30 cellular contexts compared by ENCODE assay signal in genomic region chr19:5394907-5395505, GRCh38. TPM values are rescaled to one million over a fixed set of nuclear protein-coding genes. Genes with fewer than 3 reads are reported as not detected.
DNase-seq lines count a peak whose midpoint lies in the region; ATAC-seq and TF ChIP-seq lines count a peak whose summit lies in the region.
"Had no signal": no experiment of that assay in that cellular context is flagged by ENCODE, and none has a peak within 500 bp of the region (broad histone marks: within the 10 kb centered on the region; RNA-seq: fewer than 3 reads in every experiment).

No MANE protein-coding gene starts in this region.

- no peaks in the 10 kb centered on the region for H3K27me3 ChIP-seq in neuron (ENCODE audit: insufficient read depth, low read length)
- H3K27me3 ChIP-seq: SJCRH30 had no signal

- H3K4me2 ChIP-seq in OCI-LY7 (ENCODE audit: low read length), result no peak overlapping the region
- H3K4me2 ChIP-seq: A549 had no signal

- peaks cover 22% of the 10 kb centered on the region for H3K9me3 Mint-ChIP-seq in glutamatergic neuron (ENCODE audit: unreplicated experiment)
- H3K9me3 Mint-ChIP-seq in activated CD8-positive, alpha-beta T cell treated with anti-CD3 and anti-CD28 coated beads for 36 hours, result no peaks in the 10 kb centered on the region
- H3K9me3 Mint-ChIP-seq: activated naive CD4-positive, alpha-beta T cell treated with anti-CD3 and anti-CD28 coated beads, Interleukin-2, amount 50 U/mL, for 24 hours; activated T-helper 2 cell treated with anti-CD3 and anti-CD28 coated beads, Interferon-gamma antibody, Interleukin-2, Interleukin-4, amounts not matched to agents 10 μg/mL and 5 μg/mL and 100 μg/mL, durations not matched to agents 14 hours and 24 hours and 36 hours had no signal

- no peaks in the 10 kb centered on the region for H3K9me2 ChIP-seq in OCI-LY7 (ENCODE audit: insufficient read depth, low read length)

- TF ChIP-seq CTCF in glutamatergic neuron (IDR thresholded peaks at IDR 0.05; ENCODE audit: partially characterized antibody, unreplicated experiment) (no peak), OCI-LY7 (conservative IDR thresholded peaks at IDR 0.05; ENCODE audit: low read length) (no peak)
- TF ChIP-seq CTCF in activated CD8-positive, alpha-beta T cell treated with anti-CD3 and anti-CD28 coated beads for 36 hours (IDR thresholded peaks at IDR 0.05), result no peak

- H3K9me3 ChIP-seq in neuron (ENCODE audit: low read length), result no peaks in the 10 kb centered on the region
- H3K9me3 ChIP-seq in OCI-LY7 (ENCODE audit: low read length), result no peaks in the 10 kb centered on the region
- H3K9me3 ChIP-seq: A549, prostate gland, sigmoid colon, SJCRH30, vagina had no signal

- H3K27me3 Mint-ChIP-seq in glutamatergic neuron (ENCODE audit: unreplicated experiment), result peaks cover 26% of the 10 kb centered on the region
- H3K27me3 Mint-ChIP-seq in activated CD8-positive, alpha-beta T cell treated with anti-CD3 and anti-CD28 coated beads for 36 hours, result peaks cover 37% of the 10 kb centered on the region
- H3K27me3 Mint-ChIP-seq: brain had no signal

- no peak for ATAC-seq in activated CD8-positive, alpha-beta T cell treated with anti-CD3 and anti-CD28 coated beads for 36 hours
- ATAC-seq in GM19455 (IDR thresholded peaks at IDR 0.05; ENCODE audit: unreplicated experiment), result no peak
- ATAC-seq: A549; activated CD4-positive, alpha-beta T cell treated with anti-CD3 and anti-CD28 coated beads for 36 hours; activated CD8-positive, alpha-beta T cell treated with anti-CD3 and anti-CD28 coated beads, Interleukin-2, amount 10 ng/mL, durations not matched to agents 7 days and 5 days; left lobe of liver had no signal

- H3K36me3 ChIP-seq in neuron (ENCODE audit: insufficient read depth, low read length) (no peaks in the 10 kb centered on the region), OCI-LY7 (ENCODE audit: insufficient read depth, low read length) (no peaks in the 10 kb centered on the region)
- H3K36me3 ChIP-seq: prostate gland, sigmoid colon, SJCRH30, tibial artery, vagina had no signal

- no peak overlapping the region for H3K27ac ChIP-seq in OCI-LY7 (ENCODE audit: low read depth, low read length, poor library complexity, severe bottlenecking)
- H3K27ac ChIP-seq: A549, prostate gland, sigmoid colon, SJCRH30, tibial artery, vagina had no signal

- H3K4me3 ChIP-seq in neuron (ENCODE audit: low read length) (peak overlapping the region; percentile 26), OCI-LY7 (ENCODE audit: low read depth, low read length, poor library complexity, severe bottlenecking) (no peak overlapping the region)
- H3K4me3 ChIP-seq: A549, prostate gland, sigmoid colon, SJCRH30, tibial artery, vagina had no signal

- H3K4me1 ChIP-seq in neuron (ENCODE audit: insufficient read depth, low read length) (peaks cover 51% of the 10 kb centered on the region), OCI-LY7 (ENCODE audit: insufficient read depth, low read length, poor library complexity, severe bottlenecking) (no peaks in the 10 kb centered on the region)
- H3K4me1 ChIP-seq: A549, prostate gland, sigmoid colon, SJCRH30, tibial artery, vagina had no signal

- no peaks in the 10 kb centered on the region for H3K79me2 ChIP-seq in OCI-LY7 (ENCODE audit: insufficient read depth, low read depth, low read length)

- intact Hi-C loops in activated CD8-positive, alpha-beta T cell treated with anti-CD3 and anti-CD28 coated beads for 36 hours (cut with micrococcal nuclease), result no loop called here
- intact Hi-C loops in OCI-LY7 (cut with micrococcal nuclease; ENCODE audit: unreplicated experiment), result no loop called here

- H3K36me3 Mint-ChIP-seq in glutamatergic neuron (ENCODE audit: unreplicated experiment), result no peaks in the 10 kb centered on the region
- H3K36me3 Mint-ChIP-seq in activated CD8-positive, alpha-beta T cell treated with anti-CD3 and anti-CD28 coated beads for 36 hours (ENCODE audit: low read depth), result no peaks in the 10 kb centered on the region
- H3K36me3 Mint-ChIP-seq: activated naive CD4-positive, alpha-beta T cell treated with anti-CD3 and anti-CD28 coated beads, Interleukin-2, amount 50 U/mL, for 24 hours; brain; CD4-positive, CD25-positive, alpha-beta regulatory T cell had no signal

- BruUV-seq in OCI-LY7 (replicated peaks; lab: Mats Ljungman, UMichigan), result no TSS peak

- peak; percentile 44 for DNase-seq in NCI-H1694 treated with DMSO at 0.1 percent for 48 hours (lab: John Stamatoyannopoulos, UW)
- no peak for DNase-seq in NCI-H1694 (lab: John Stamatoyannopoulos, UW)
- peak; percentile 66 to 77 for DNase-seq in NCI-H524 (lab: John Stamatoyannopoulos, UW)
- DNase-seq in glutamatergic neuron, result peak; percentile 75
- no peak for DNase-seq in activated CD8-positive, alpha-beta T cell treated with anti-CD3 and anti-CD28 coated beads for 36 hours
- DNase-seq in OCI-LY7 (ENCODE audit: low spot score), result no peak
- DNase-seq: activated CD4-positive, alpha-beta T cell treated with anti-CD3 and anti-CD28 coated beads for 36 hours; activated CD8-positive, alpha-beta T cell treated with anti-CD3 and anti-CD28 coated beads, Interleukin-2, amount 10 ng/mL, durations not matched to agents 7 days and 5 days; amniotic stem cell; CD4-positive, CD25-positive, alpha-beta regulatory T cell; MV-4-11; NCI-H187; NCI-H226; NCI-H82; sigmoid colon; SJCRH30; stimulated activated CD4-positive, alpha-beta T cell treated with anti-CD3 and anti-CD28 coated beads, Interleukin-12 subunit alpha, Interleukin-12 subunit beta, amount 100 ng/mL, for 4 hours; stimulated activated CD4-positive, alpha-beta T cell treated with anti-CD3 and anti-CD28 coated beads, Interleukin-2, amount 100 ng/mL, for 48 hours; T-helper 9 cell; tibial artery had no signal

- no peak overlapping the region for H3K4me3 Mint-ChIP-seq in glutamatergic neuron (ENCODE audit: unreplicated experiment)
- H3K4me3 Mint-ChIP-seq in activated CD8-positive, alpha-beta T cell treated with anti-CD3 and anti-CD28 coated beads for 36 hours, result no peak overlapping the region
- H3K4me3 Mint-ChIP-seq: activated CD4-positive, alpha-beta T cell treated with anti-CD3 and anti-CD28 coated beads for 36 hours; activated CD8-positive, alpha-beta T cell treated with anti-CD3 and anti-CD28 coated beads, Interleukin-2, amount 10 ng/mL, durations not matched to agents 7 days and 5 days; activated naive CD4-positive, alpha-beta T cell treated with anti-CD3 and anti-CD28 coated beads, Interleukin-2, amount 50 U/mL, for 24 hours; CD4-positive, CD25-positive, alpha-beta regulatory T cell; memory B cell had no signal

- H3K27ac Mint-ChIP-seq in glutamatergic neuron (ENCODE audit: unreplicated experiment), result no peak overlapping the region
- no peak overlapping the region for H3K27ac Mint-ChIP-seq in activated CD8-positive, alpha-beta T cell treated with anti-CD3 and anti-CD28 coated beads for 36 hours
- H3K27ac Mint-ChIP-seq: activated CD4-positive, alpha-beta T cell treated with anti-CD3 and anti-CD28 coated beads for 36 hours; activated CD8-positive, alpha-beta T cell treated with anti-CD3 and anti-CD28 coated beads, Interleukin-2, amount 10 ng/mL, durations not matched to agents 7 days and 5 days; activated naive CD4-positive, alpha-beta T cell treated with anti-CD3 and anti-CD28 coated beads, Interleukin-2, amount 50 U/mL, for 24 hours; activated T-helper 2 cell treated with anti-CD3 and anti-CD28 coated beads, Interferon-gamma antibody, Interleukin-2, Interleukin-4, amounts not matched to agents 10 μg/mL and 5 μg/mL and 100 μg/mL, durations not matched to agents 14 hours and 24 hours and 36 hours; CD4-positive, CD25-positive, alpha-beta regulatory T cell; memory B cell had no signal

- CTCF ChIA-PET in activated CD8-positive, alpha-beta T cell treated with anti-CD3 and anti-CD28 coated beads for 36 hours (lab: Charles Lee), result no interaction called here
- CTCF ChIA-PET in OCI-LY7 (lab: Charles Lee; ENCODE audit: unreplicated experiment), result no interaction called here

- H4K20me1 ChIP-seq in OCI-LY7 (ENCODE audit: insufficient read depth, low read length), result no peaks in the 10 kb centered on the region

- H2AFZ ChIP-seq in neuron (ENCODE audit: low read depth, low read length) (no peak overlapping the region), OCI-LY7 (ENCODE audit: low read length) (no peak overlapping the region)

- peaks cover 41% of the 10 kb centered on the region for H3K4me1 Mint-ChIP-seq in glutamatergic neuron (ENCODE audit: low read depth, unreplicated experiment)
- no peaks in the 10 kb centered on the region for H3K4me1 Mint-ChIP-seq in activated CD8-positive, alpha-beta T cell treated with anti-CD3 and anti-CD28 coated beads for 36 hours (ENCODE audit: low read depth)
- H3K4me1 Mint-ChIP-seq: activated CD4-positive, alpha-beta T cell treated with anti-CD3 and anti-CD28 coated beads for 36 hours; activated naive CD4-positive, alpha-beta T cell treated with anti-CD3 and anti-CD28 coated beads, Interleukin-2, amount 50 U/mL, for 24 hours; memory B cell had no signal

- POLR2A ChIA-PET in activated CD8-positive, alpha-beta T cell treated with anti-CD3 and anti-CD28 coated beads for 36 hours (lab: Charles Lee), result no interaction called here
- POLR2A ChIA-PET in OCI-LY7 (lab: Charles Lee), result no interaction called here

RNA-seq across cellular contexts. Expression of gene PTPRS, which starts 54.4 kb away (rescaled TPM):
- total RNA-seq in glutamatergic neuron (ENCODE audit: unreplicated experiment), result 1,064 TPM
- total RNA-seq in activated CD8-positive, alpha-beta T cell treated with anti-CD3 and anti-CD28 coated beads for 36 hours, result 1 to 10 TPM; 2.6 to 2.8 TPM
- 39.0 and 48.5 TPM in 2 replicates for total RNA-seq in OCI-LY7 (2014; rRNA removed; shearing (Covaris generic))
- total RNA-seq in OCI-LY7 (2022), result 76.6 and 88.7 TPM in 2 replicates

Comparison
In these comparisons a context has a peak if more than half of its experiments do, and no peak if none do; other contexts are left out.
1. DNase-seq: peak in NCI-H1694 treated with DMSO at 0.1 percent for 48 hours (single experiment), NCI-H524 (2 of 2) and glutamatergic neuron (single experiment); none in NCI-H1694 (single experiment), activated CD8-positive, alpha-beta T cell treated with anti-CD3 and anti-CD28 coated beads for 36 hours (single experiment) and OCI-LY7 (single experiment).
2. RNA of gene PTPRS, which starts 54.4 kb away (total RNA-seq): 1,064 TPM in glutamatergic neuron (single experiment) and 39.0 to 88.7 TPM in OCI-LY7; 2.6 to 2.8 TPM in activated CD8-positive, alpha-beta T cell treated with anti-CD3 and anti-CD28 coated beads for 36 hours; every median in the first group is over 10 times any median in the second.